8 cellular contexts compared by ENCODE assay signal in genomic region chr4:1872918-1873269, GRCh38. TPM values are rescaled to one million over a fixed set of nuclear protein-coding genes. Genes with fewer than 3 reads are reported as not detected.
A peak's percentile ranks its signal among the peaks of the same experiment; 100 is the strongest.
DNase-seq lines count a peak whose midpoint lies in the region; ATAC-seq and TF ChIP-seq lines count a peak whose summit lies in the region.

No MANE protein-coding gene starts in this region.

- no peak overlapping the region for H2BK5ac ChIP-seq in trophoblast cell (ENCODE audit: low read depth, low read length, poor library complexity)

- H3K27me3 ChIP-seq in A673 (replicated peaks; ENCODE audit: insufficient read depth, low read depth, low read length, poor library complexity), result no peaks in the 10 kb centered on the region
- no peaks in the 10 kb centered on the region for H3K27me3 ChIP-seq in trophoblast cell (ENCODE audit: insufficient read depth, low read length)

- peaks cover 26% of the 10 kb centered on the region for H3K27me3 Mint-ChIP-seq in WTC11 (ENCODE audit: low read depth)
- H3K27me3 Mint-ChIP-seq in glutamatergic neuron (ENCODE audit: unreplicated experiment), result peaks cover 8% of the 10 kb centered on the region

- H3K9me3 Mint-ChIP-seq in WTC11 (no peaks in the 10 kb centered on the region), glutamatergic neuron (ENCODE audit: unreplicated experiment) (peaks cover 8% of the 10 kb centered on the region)

- POLR2A ChIA-PET in A673 (lab: Charles Lee; ENCODE audit: low non-redundant PET) (no interaction called here), WTC11 (lab: Charles Lee) (no interaction called here)

- H2BK12ac ChIP-seq in trophoblast cell (ENCODE audit: low read length), result no peak overlapping the region

- TSS peak; percentile 47 for BruUV-seq in A673 (replicated peaks; lab: Mats Ljungman, UMichigan)

- peaks cover 13% of the 10 kb centered on the region for H3K79me1 ChIP-seq in trophoblast cell (ENCODE audit: low read length)

- H3K23ac ChIP-seq in trophoblast cell (ENCODE audit: low read length), result no peak overlapping the region

- H3K9me3 ChIP-seq in A673 (ENCODE audit: low read depth, low read length, poor library complexity, severe bottlenecking) (no peaks in the 10 kb centered on the region), trophoblast cell (ENCODE audit: insufficient read depth, low read depth, low read length) (no peaks in the 10 kb centered on the region)

- no peak overlapping the region for H3K18ac ChIP-seq in trophoblast cell (ENCODE audit: low read length)

- H3K4me1 ChIP-seq in A673 (ENCODE audit: insufficient read depth, low read length, poor library complexity, severe bottlenecking) (peaks cover 28% of the 10 kb centered on the region), trophoblast cell (ENCODE audit: control insufficient read depth in 1 of 2, insufficient read depth in 2 of 2, low read length in 2 of 2) (peaks cover 0 to 3% of the 10 kb centered on the region in 2 experiments)

- no peak overlapping the region for H2AFZ ChIP-seq in trophoblast cell (ENCODE audit: insufficient read depth, low read length, poor library complexity)

- no peak overlapping the region for H3K4ac ChIP-seq in trophoblast cell (ENCODE audit: low read depth, low read length)

- no peak overlapping the region for H2BK120ac ChIP-seq in trophoblast cell (ENCODE audit: insufficient read depth, low read length, poor library complexity)

- WGBS in trophoblast cell (ENCODE audit: extremely low coverage, insufficient coverage, insufficient read length), result no CpG with 5 or more reads among the region's 2 CpGs

- peaks cover 34% of the 10 kb centered on the region for H3K4me1 Mint-ChIP-seq in WTC11
- peaks cover 7% of the 10 kb centered on the region for H3K4me1 Mint-ChIP-seq in glutamatergic neuron (ENCODE audit: low read depth, unreplicated experiment)

- H3K4me2 ChIP-seq in trophoblast cell (ENCODE audit: low read length), result no peak overlapping the region

- H3K4me3 ChIP-seq in A673 (ENCODE audit: low read depth, low read length, poor library complexity, severe bottlenecking) (peak overlapping the region; percentile 98), trophoblast cell (ENCODE audit: low read depth, low read length) (no peak overlapping the region)

- CTCF ChIA-PET in A673 (lab: Charles Lee), result no interaction called here
- CTCF ChIA-PET in WTC11 (lab: Charles Lee), result no interaction called here

- DNase-seq in A673 (ENCODE audit: low spot score), result peak; percentile 34
- peak; percentile 36 for DNase-seq in GM19238 (ENCODE audit: insufficient read length, low spot score)
- DNase-seq in WTC11 (ENCODE audit: low spot score), result no peak
- no peak for DNase-seq in glutamatergic neuron
- no peak for DNase-seq in NCI-H1417 treated with DMSO at 0.1 percent for 48 hours (lab: John Stamatoyannopoulos, UW)
- DNase-seq in trophoblast cell, result no peak
- no peak for DNase-seq in NCI-H82 (lab: John Stamatoyannopoulos, UW)

- H2AK5ac ChIP-seq in trophoblast cell (ENCODE audit: low read length), result no peak overlapping the region

- H3K36me3 ChIP-seq in A673 (ENCODE audit: insufficient read depth, low read length, poor library complexity, severe bottlenecking) (no peaks in the 10 kb centered on the region), trophoblast cell (ENCODE audit: control insufficient read depth in 1 of 2, insufficient read depth in 2 of 2, low read length in 2 of 2) (no peaks in the 10 kb centered on the region)

- no peak overlapping the region for H3K9ac ChIP-seq in trophoblast cell (ENCODE audit: low read length)

- H3K4me3 Mint-ChIP-seq in WTC11, result peak overlapping the region; percentile 77
- H3K4me3 Mint-ChIP-seq in glutamatergic neuron (ENCODE audit: unreplicated experiment), result peak overlapping the region; percentile 91

- H4K12ac ChIP-seq in trophoblast cell (ENCODE audit: low read depth, low read length), result no peak overlapping the region

- no peak overlapping the region for H3K14ac ChIP-seq in trophoblast cell (ENCODE audit: low read length)

- H3K36me3 Mint-ChIP-seq in WTC11 (no peaks in the 10 kb centered on the region), glutamatergic neuron (ENCODE audit: unreplicated experiment) (no peaks in the 10 kb centered on the region)

- peak overlapping the region; percentile 40 for H3K27ac ChIP-seq in A673 (ENCODE audit: low read depth, low read length, poor library complexity, severe bottlenecking)
- no peak overlapping the region for H3K27ac ChIP-seq in trophoblast cell (ENCODE audit: low read depth, low read length)

- peaks cover 8% of the 10 kb centered on the region for H3K79me2 ChIP-seq in trophoblast cell (ENCODE audit: control insufficient read depth, insufficient read depth, low read length, poor library complexity)

- ATAC-seq in WTC11, result no peak
- no peak for ATAC-seq in GM18519 (IDR thresholded peaks at IDR 0.05; ENCODE audit: low FRiP score, unreplicated experiment)

- H3K27ac Mint-ChIP-seq in WTC11 (no peak overlapping the region), glutamatergic neuron (ENCODE audit: unreplicated experiment) (peak overlapping the region; percentile 77)

- intact Hi-C loops in A673 (cut with micrococcal nuclease; ENCODE audit: unreplicated experiment), result no loop called here

- H4K8ac ChIP-seq in trophoblast cell (ENCODE audit: low read depth, low read length), result no peak overlapping the region

- TF ChIP-seq CTCF in A673 (conservative IDR thresholded peaks at IDR 0.05; ENCODE audit: low read depth, low read length) (no peak), WTC11 (IDR thresholded peaks at IDR 0.05) (no peak), glutamatergic neuron (IDR thresholded peaks at IDR 0.05; ENCODE audit: partially characterized antibody, unreplicated experiment) (no peak)

- H4K91ac ChIP-seq in trophoblast cell (ENCODE audit: low read depth, low read length), result no peak overlapping the region

TF ChIP-seq in WTC11, 78 proteins besides CTCF, POLR2A, EP300 and RAD21:
- TF ChIP-seq NFE2L1 (CRISPR knock-in tag; IDR thresholded peaks at IDR 0.05), result no peak
- TF ChIP-seq FOXJ3 (CRISPR knock-in tag; IDR thresholded peaks at IDR 0.05; ENCODE audit: borderline replicate concordance), result no peak
- TF ChIP-seq NR2C2 (CRISPR knock-in tag; IDR thresholded peaks at IDR 0.05), result no peak
- TF ChIP-seq GTF2I (CRISPR knock-in tag; conservative IDR thresholded peaks at IDR 0.05), result no peak
- TF ChIP-seq ZNF121 (CRISPR knock-in tag; IDR thresholded peaks at IDR 0.05), result no peak
- no peak for TF ChIP-seq PRRX2 (CRISPR knock-in tag; IDR thresholded peaks at IDR 0.05)
TF ChIP-seq in WTC11: peak in this region for 0.

RNA-seq across cellular contexts. Expression of gene NSD2, which starts 1.7 kb away (rescaled TPM):
- total RNA-seq in A673 (2021), result 227 and 231 TPM in 2 replicates
- 113 to 128 TPM (median 119 TPM) in 3 replicates for total RNA-seq in WTC11 (2021)
- 138 TPM for total RNA-seq in glutamatergic neuron (ENCODE audit: unreplicated experiment)
- polyA plus RNA-seq in trophoblast cell (2013), result 29.4 and 32.1 TPM in 2 replicates

RNA-seq across cellular contexts. Expression of gene LETM1, which starts 16.9 kb away (rescaled TPM):
- total RNA-seq in A673 (2021) (102 TPM in 2 replicates), WTC11 (2021) (45.0 to 66.7 TPM (median 47.7 TPM) in 3 replicates), glutamatergic neuron (ENCODE audit: unreplicated experiment) (48.5 TPM)
- polyA plus RNA-seq in trophoblast cell (2013), result 13.5 and 14.3 TPM in 2 replicates

Comparison
In these comparisons a context has a peak if more than half of its experiments do, and no peak if none do; other contexts are left out.
1. DNase-seq: peak in A673 (single experiment) and GM19238 (single experiment); none in WTC11 (single experiment), glutamatergic neuron (single experiment), NCI-H1417 treated with DMSO at 0.1 percent for 48 hours (single experiment), trophoblast cell (0 of 2) and NCI-H82 (single experiment).